ENCODE assay signal across 11 cellular contexts in the genomic region with DNA sequence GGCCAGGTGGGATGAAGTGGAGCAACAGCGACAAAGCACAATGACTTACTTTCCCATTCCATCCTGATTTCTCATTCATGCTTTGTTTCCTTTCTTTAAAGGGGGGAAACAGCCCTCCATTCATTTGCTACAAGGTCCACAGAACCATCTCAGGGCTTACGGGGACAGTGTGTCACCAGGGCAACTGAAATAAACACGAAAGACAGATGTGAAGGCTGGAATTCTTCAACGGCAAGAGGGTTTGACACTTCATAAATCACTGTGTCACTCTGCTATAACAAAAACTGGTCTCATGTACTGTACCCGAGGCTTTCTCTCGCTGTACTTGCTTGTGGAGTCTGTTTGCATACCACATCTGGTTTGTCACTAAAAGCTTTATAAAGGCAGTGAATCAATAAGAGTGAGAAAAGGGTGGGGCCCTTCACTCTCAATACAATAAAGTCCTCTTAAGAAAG.
DNase-seq lines count a peak whose midpoint lies in the region; ATAC-seq and TF ChIP-seq lines count a peak whose summit lies in the region.
"Had no signal": no experiment of that assay in that cellular context is flagged by ENCODE, and none has a peak within 500 bp of the region (broad histone marks: within the 10 kb centered on the region; RNA-seq: fewer than 3 reads in every experiment).

No MANE protein-coding gene starts in this region.

- peak overlapping the region; percentile 4 for H3K27ac ChIP-seq in rectal smooth muscle tissue (ENCODE audit: low read depth, low read length)
- H3K27ac ChIP-seq: neutrophil had no signal

- DNase-seq in NCI-H2227 (lab: John Stamatoyannopoulos, UW; ENCODE audit: unreplicated experiment) (peak; percentile 13), NCI-H2227 treated with DMSO at 0.1 percent for 48 hours (lab: John Stamatoyannopoulos, UW) (no peak), NCI-H748 (lab: John Stamatoyannopoulos, UW; ENCODE audit: unreplicated experiment) (peak; percentile 91), epithelial cell of esophagus (ENCODE audit: low read depth) (peak; percentile 76), ACHN (no peak), UCSD-AML1 (lab: John Stamatoyannopoulos, UW; ENCODE audit: unreplicated experiment) (no peak)
- DNase-seq: activated T-cell treated with anti-CD3 and anti-CD28 coated beads, Interleukin-2, amount 50 U/mL, for 48 hours; MM.1S had no signal

- H3K27me3 ChIP-seq in rectal smooth muscle tissue (ENCODE audit: control insufficient read depth, insufficient read depth, low read length), result no peaks in the 10 kb centered on the region
- H3K27me3 ChIP-seq: neutrophil had no signal

- H3K9ac ChIP-seq in rectal smooth muscle tissue (ENCODE audit: low read length), result no peak overlapping the region

- H3K4me1 ChIP-seq in rectal smooth muscle tissue (ENCODE audit: control insufficient read depth, insufficient read depth, low read length), result no peaks in the 10 kb centered on the region

- H3K4me3 ChIP-seq in epithelial cell of esophagus (ENCODE audit: low read length), result no peak overlapping the region
- H3K4me3 ChIP-seq in rectal smooth muscle tissue (ENCODE audit: low read length), result no peak overlapping the region

- no peak for TF ChIP-seq CTCF in epithelial cell of esophagus (IDR thresholded peaks at IDR 0.05; ENCODE audit: insufficient read depth, low read depth, low read length, missing control alignments)

- H3K36me3 ChIP-seq in rectal smooth muscle tissue (ENCODE audit: control insufficient read depth, insufficient read depth, low read length), result no peaks in the 10 kb centered on the region
- H3K36me3 ChIP-seq: neutrophil had no signal

- ATAC-seq in GM21576 (IDR thresholded peaks at IDR 0.05; ENCODE audit: unreplicated experiment), result no peak

- in situ Hi-C loops in ACHN (cut with HindIII; ENCODE audit: low pct_ligation_motif_present, low pct_unique_long_range_greater_than_20kb, low sequenced_read_pairs), result no loop called here

Comparison
In these comparisons a context has a peak if more than half of its experiments do, and no peak if none do; other contexts are left out.
1. DNase-seq: peak in NCI-H2227 (single experiment), NCI-H748 (single experiment) and epithelial cell of esophagus (single experiment); none in NCI-H2227 treated with DMSO at 0.1 percent for 48 hours (single experiment), ACHN (single experiment) and UCSD-AML1 (single experiment).